In the genomic region with DNA sequence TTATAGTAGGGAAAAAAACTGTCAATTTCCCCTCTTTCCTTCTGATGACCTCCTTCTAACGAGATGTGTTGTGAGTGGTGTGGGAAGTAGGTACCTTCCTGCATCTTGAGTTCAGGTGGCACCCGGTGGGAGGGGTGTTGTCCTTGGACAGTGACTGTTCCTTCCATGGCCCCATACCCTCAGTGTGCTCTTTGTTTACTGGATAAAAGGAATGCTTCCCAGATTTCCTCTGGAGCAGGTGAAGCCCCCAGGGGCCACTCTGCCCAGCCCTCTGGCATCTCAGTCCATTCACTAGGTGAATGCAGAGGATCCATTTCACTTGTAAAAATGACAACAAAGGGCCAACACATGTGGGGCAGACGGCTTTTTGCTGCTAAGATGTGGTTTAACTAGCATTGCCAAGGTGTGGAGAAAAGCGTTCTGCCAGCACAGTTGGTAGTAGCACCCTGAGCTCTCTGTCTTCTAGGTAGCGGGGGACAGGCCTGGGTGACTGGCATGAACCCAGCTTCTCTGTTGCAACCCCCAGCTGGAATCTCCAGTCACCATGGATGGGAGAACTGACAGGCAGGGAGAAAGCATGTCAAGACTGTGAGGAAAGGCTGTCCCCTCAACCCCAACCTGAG, we compare ENCODE assay signal across 21 cellular contexts. TPM values are rescaled to one million over a fixed set of nuclear protein-coding genes. Genes with fewer than 3 reads are reported as not detected.
A peak's percentile ranks its signal among the peaks of the same experiment; 100 is the strongest.
DNase-seq lines count a peak whose midpoint lies in the region; ATAC-seq and TF ChIP-seq lines count a peak whose summit lies in the region.
"Had no signal": no experiment of that assay in that cellular context is flagged by ENCODE, and none has a peak within 500 bp of the region (broad histone marks: within the 10 kb centered on the region; RNA-seq: fewer than 3 reads in every experiment).

No MANE protein-coding gene starts in this region.

- no peak for TF ChIP-seq POLR2A in vagina (IDR thresholded peaks at IDR 0.05)
- no peak for TF ChIP-seq POLR2A in uterus (IDR thresholded peaks at IDR 0.05)

- H3K9me3 ChIP-seq in left ventricle myocardium inferior (replicated peaks) (no peaks in the 10 kb centered on the region), right cardiac atrium (ENCODE audit: control insufficient read depth, low read length) (no peaks in the 10 kb centered on the region), OCI-LY3 (ENCODE audit: insufficient read depth, low read length) (no peaks in the 10 kb centered on the region), liver (ENCODE audit: control insufficient read depth in 4 of 4, low read length in 3 of 4) (no peaks in the 10 kb centered on the region), vagina (no peaks in the 10 kb centered on the region), uterus (no peaks in the 10 kb centered on the region)
- H3K9me3 ChIP-seq: SJSA1 had no signal

- peaks cover 67% of the 10 kb centered on the region for H3K79me2 ChIP-seq in OCI-LY3 (ENCODE audit: low read length)

- TF ChIP-seq CTCF in left ventricle myocardium inferior (IDR thresholded peaks at IDR 0.05; ENCODE audit: borderline replicate concordance) (no peak), OCI-LY3 (IDR thresholded peaks at IDR 0.05; ENCODE audit: low read depth, low read length) (no peak), liver (IDR thresholded peaks at IDR 0.05; ENCODE audit: low read depth, low read length, missing input control) (no peak), vagina (IDR thresholded peaks at IDR 0.05) (no peak), uterus (IDR thresholded peaks at IDR 0.05) (no peak)

- TF ChIP-seq RAD21 in liver (IDR thresholded peaks at IDR 0.05), result no peak

- ATAC-seq in right cardiac atrium (no peak), esophagus mucosa (no peak), GM21381 (IDR thresholded peaks at IDR 0.05; ENCODE audit: unreplicated experiment) (no peak)
- ATAC-seq: PC-3 had no signal

- intact Hi-C loops in left ventricle myocardium inferior (cut with micrococcal nuclease), result no loop called here
- intact Hi-C loops in right cardiac atrium (cut with DNase I), result no loop called here
- intact Hi-C loops in vagina (cut with DNase I), result no loop called here
- intact Hi-C loops in uterus (cut with DNase I; ENCODE audit: low total_unique reads), result no loop called here

- 86% methylated on average over 5 of the region's 5 CpGs for WGBS in right cardiac atrium
- 90% methylated on average over 5 of the region's 5 CpGs for WGBS in liver

- H2AFZ ChIP-seq in OCI-LY3 (ENCODE audit: low read depth, low read length), result no peak overlapping the region

- H3K36me3 ChIP-seq in left ventricle myocardium inferior (no peaks in the 10 kb centered on the region), OCI-LY3 (replicated peaks; ENCODE audit: low read depth, low read length) (peaks cover 60% of the 10 kb centered on the region), liver (ENCODE audit: control insufficient read depth in 4 of 4, insufficient read depth in 3 of 4, low read depth in 1 of 4, low read length in 3 of 4) (peaks cover 3% of the 10 kb centered on the region in 4 donors), vagina (no peaks in the 10 kb centered on the region), uterus (no peaks in the 10 kb centered on the region)
- H3K36me3 ChIP-seq: BLaER1, SJSA1 had no signal

- H3K27me3 ChIP-seq in left ventricle myocardium inferior (ENCODE audit: low read depth) (peaks cover 58% of the 10 kb centered on the region), right cardiac atrium (ENCODE audit: control insufficient read depth, insufficient read depth) (no peaks in the 10 kb centered on the region), OCI-LY3 (ENCODE audit: low read depth, low read length) (no peaks in the 10 kb centered on the region), liver (ENCODE audit: control insufficient read depth in 4 of 4, insufficient read depth in 4 of 4, low read length in 3 of 4) (no peaks in the 10 kb centered on the region), vagina (no peaks in the 10 kb centered on the region), uterus (no peaks in the 10 kb centered on the region)

- no peaks in the 10 kb centered on the region for H4K20me1 ChIP-seq in OCI-LY3 (ENCODE audit: insufficient read depth, low read length)

- peaks cover 71% of the 10 kb centered on the region for H3K4me1 ChIP-seq in left ventricle myocardium inferior
- H3K4me1 ChIP-seq in right cardiac atrium (ENCODE audit: control insufficient read depth, insufficient read depth, low read length), result no peaks in the 10 kb centered on the region
- H3K4me1 ChIP-seq in OCI-LY3 (ENCODE audit: low read length), result peaks cover 82% of the 10 kb centered on the region
- peaks cover 21 to 41% (median 29%) of the 10 kb centered on the region in 4 donors for H3K4me1 ChIP-seq in liver (ENCODE audit: control insufficient read depth in 4 of 4, insufficient read depth in 4 of 4, low read length in 3 of 4)
- peaks cover 45% of the 10 kb centered on the region for H3K4me1 ChIP-seq in vagina
- H3K4me1 ChIP-seq in uterus, result peaks cover 4 to 11% of the 10 kb centered on the region in 2 donors
- H3K4me1 ChIP-seq: SJSA1 had no signal

- DNase-seq in left ventricle myocardium inferior (no peak), right cardiac atrium (no peak), vagina (ENCODE audit: extremely low spot score in 2 of 2) (no peak), uterus (no peak)
- DNase-seq: CD8-positive, alpha-beta memory T cell; DND-41; GF-D8; NCI-H1105 treated with DMSO at 0.1 percent for 48 hours; NCI-H187 treated with DMSO at 0.1 percent for 48 hours; NCI-H2171 treated with DMSO at 0.1 percent for 48 hours; NCI-H510A; NCI-H774; PC-3 had no signal

- H3K4me3 ChIP-seq in left ventricle myocardium inferior, result no peak overlapping the region
- H3K4me3 ChIP-seq in right cardiac atrium (ENCODE audit: low read length), result no peak overlapping the region
- H3K4me3 ChIP-seq in OCI-LY3 (ENCODE audit: low read length), result no peak overlapping the region
- H3K4me3 ChIP-seq in liver (ENCODE audit: low read depth in 1 of 3, low read length in 3 of 3), result no peak overlapping the region
- peak overlapping the region in 1 of 2 donors; percentile 1 for H3K4me3 ChIP-seq in vagina
- H3K4me3 ChIP-seq in uterus, result no peak overlapping the region
- H3K4me3 ChIP-seq: BLaER1, SJSA1 had no signal

- H3K9ac ChIP-seq in OCI-LY3 (ENCODE audit: low read length), result no peak overlapping the region
- H3K9ac ChIP-seq in liver (ENCODE audit: low read depth in 1 of 2, low read length in 2 of 2), result no peak overlapping the region
- H3K9ac ChIP-seq: BLaER1 had no signal

- H3K27ac ChIP-seq in left ventricle myocardium inferior (replicated peaks), result peak overlapping the region; percentile 73
- no peak overlapping the region for H3K27ac ChIP-seq in right cardiac atrium (ENCODE audit: low read length)
- peak overlapping the region; percentile 99 for H3K27ac ChIP-seq in OCI-LY3 (ENCODE audit: low read length)
- H3K27ac ChIP-seq in liver (ENCODE audit: low read depth in 1 of 2, low read length in 2 of 2), result peak overlapping the region; percentile 16 to 78
- H3K27ac ChIP-seq in vagina, result peak overlapping the region; percentile 87
- peak overlapping the region in 1 of 2 donors; percentile 1 for H3K27ac ChIP-seq in uterus
- H3K27ac ChIP-seq: BLaER1, SJSA1 had no signal

- peak overlapping the region; percentile 89 for H3K4me2 ChIP-seq in OCI-LY3 (ENCODE audit: low read length)
- H3K4me2 ChIP-seq: BLaER1 had no signal

TF ChIP-seq in liver, 16 proteins besides CTCF, POLR2A, EP300 and RAD21:
- TF ChIP-seq, protein P1, sequence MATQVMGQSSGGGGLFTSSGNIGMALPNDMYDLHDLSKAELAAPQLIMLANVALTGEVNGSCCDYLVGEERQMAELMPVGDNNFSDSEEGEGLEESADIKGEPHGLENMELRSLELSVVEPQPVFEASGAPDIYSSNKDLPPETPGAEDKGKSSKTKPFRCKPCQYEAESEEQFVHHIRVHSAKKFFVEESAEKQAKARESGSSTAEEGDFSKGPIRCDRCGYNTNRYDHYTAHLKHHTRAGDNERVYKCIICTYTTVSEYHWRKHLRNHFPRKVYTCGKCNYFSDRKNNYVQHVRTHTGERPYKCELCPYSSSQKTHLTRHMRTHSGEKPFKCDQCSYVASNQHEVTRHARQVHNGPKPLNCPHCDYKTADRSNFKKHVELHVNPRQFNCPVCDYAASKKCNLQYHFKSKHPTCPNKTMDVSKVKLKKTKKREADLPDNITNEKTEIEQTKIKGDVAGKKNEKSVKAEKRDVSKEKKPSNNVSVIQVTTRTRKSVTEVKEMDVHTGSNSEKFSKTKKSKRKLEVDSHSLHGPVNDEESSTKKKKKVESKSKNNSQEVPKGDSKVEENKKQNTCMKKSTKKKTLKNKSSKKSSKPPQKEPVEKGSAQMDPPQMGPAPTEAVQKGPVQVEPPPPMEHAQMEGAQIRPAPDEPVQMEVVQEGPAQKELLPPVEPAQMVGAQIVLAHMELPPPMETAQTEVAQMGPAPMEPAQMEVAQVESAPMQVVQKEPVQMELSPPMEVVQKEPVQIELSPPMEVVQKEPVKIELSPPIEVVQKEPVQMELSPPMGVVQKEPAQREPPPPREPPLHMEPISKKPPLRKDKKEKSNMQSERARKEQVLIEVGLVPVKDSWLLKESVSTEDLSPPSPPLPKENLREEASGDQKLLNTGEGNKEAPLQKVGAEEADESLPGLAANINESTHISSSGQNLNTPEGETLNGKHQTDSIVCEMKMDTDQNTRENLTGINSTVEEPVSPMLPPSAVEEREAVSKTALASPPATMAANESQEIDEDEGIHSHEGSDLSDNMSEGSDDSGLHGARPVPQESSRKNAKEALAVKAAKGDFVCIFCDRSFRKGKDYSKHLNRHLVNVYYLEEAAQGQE (IDR thresholded peaks at IDR 0.05), result no peak
TF ChIP-seq in liver: peak in this region for 0.

RNA-seq across cellular contexts. Expression of a gene that starts 6.9 kb away (rescaled TPM):
- total RNA-seq in left ventricle myocardium inferior (0.58 TPM), right cardiac atrium (under 1 TPM; 0.26 to 0.79 (median 0.60) TPM), liver (1 to 10 TPM; 5.0 to 7.2 TPM), vagina (9.3 TPM), esophagus mucosa (0.32 TPM), uterus (10 to 100 TPM in 1 of 4 donors, 1 to 10 TPM in 3; 1.5 to 45.6 (median 5.4) TPM)
- polyA plus RNA-seq in right cardiac atrium (0.25 TPM), liver (1 to 10 TPM in 1 of 2 donors, under 1 TPM in 1; 0.89 to 1.6 TPM)
- total RNA-seq: CD8-positive, alpha-beta memory T cell; HT-29; LHCN-M2 had no signal

RNA-seq across cellular contexts. Expression of a gene that starts 22.9 kb away (rescaled TPM):
- total RNA-seq in left ventricle myocardium inferior (16.6 TPM), right cardiac atrium (10 to 100 TPM; 21.8 to 26.4 (median 25.3) TPM), liver (10 to 100 TPM in 1 of 2 donors, 1 to 10 TPM in 1; 7.7 to 14.1 TPM), vagina (23.1 TPM), esophagus mucosa (12.4 TPM), uterus (10 to 100 TPM in 3 of 4 donors, 1 to 10 TPM in 1; 7.1 to 41.8 (median 28.4) TPM)
- polyA plus RNA-seq in right cardiac atrium (29.8 TPM), liver (10 to 100 TPM in 1 of 2 donors, 1 to 10 TPM in 1; 7.8 to 15.4 TPM)
